12 cellular contexts compared by ENCODE assay signal in genomic region chr18:8701546-8702118, GRCh38. TPM values are rescaled to one million over a fixed set of nuclear protein-coding genes. Genes with fewer than 3 reads are reported as not detected.
DNase-seq lines count a peak whose midpoint lies in the region; ATAC-seq, FAIRE-seq and TF ChIP-seq lines count a peak whose summit lies in the region.
"Had no signal": no experiment of that assay in that cellular context is flagged by ENCODE, and none has a peak within 500 bp of the region (broad histone marks: within the 10 kb centered on the region; RNA-seq: fewer than 3 reads in every experiment).

No MANE protein-coding gene starts in this region.

- no peak overlapping the region for H3K23ac ChIP-seq in neuronal stem cell (ENCODE audit: low read depth, low read length, poor library complexity)

- TF ChIP-seq CTCF in Calu3 (IDR thresholded peaks at IDR 0.05; ENCODE audit: unreplicated experiment), result no peak

- no peak overlapping the region for H2BK15ac ChIP-seq in neuronal stem cell (ENCODE audit: low read length)

- peak overlapping the region; percentile 83 for H2AK5ac ChIP-seq in neuronal stem cell (ENCODE audit: low read depth, low read length)

- peak overlapping the region; percentile 40 for H3K27ac Mint-ChIP-seq in Calu3 (ENCODE audit: unreplicated experiment)
- H3K27ac Mint-ChIP-seq: activated naive CD4-positive, alpha-beta T cell treated with anti-CD3 and anti-CD28 coated beads, Interleukin-2, amount 50 U/mL, for 72 hours had no signal

- H3K14ac ChIP-seq in neuronal stem cell (ENCODE audit: low read length), result no peak overlapping the region

- BruUV-seq in Calu3 (replicated peaks; lab: Mats Ljungman, UMichigan), result no TSS peak

- H3K36me3 ChIP-seq in MG63, result no peaks in the 10 kb centered on the region
- no peaks in the 10 kb centered on the region for H3K36me3 ChIP-seq in neuronal stem cell (replicated peaks in 1 of 2; ENCODE audit: control insufficient read depth in 2 of 2, insufficient read depth in 2 of 2, low read length in 2 of 2)
- H3K36me3 ChIP-seq: neutrophil had no signal

- FAIRE-seq in GM12891 (lab: Jason Lieb, UNC), result no peak
- FAIRE-seq: islet of Langerhans had no signal

- H3K79me1 ChIP-seq in neuronal stem cell (ENCODE audit: low read depth, low read length), result no peaks in the 10 kb centered on the region

- H3K27me3 Mint-ChIP-seq in Calu3 (ENCODE audit: unreplicated experiment), result no peaks in the 10 kb centered on the region

- H3K9me3 ChIP-seq in MG63 (no peaks in the 10 kb centered on the region), neuronal stem cell (replicated peaks in 1 of 2; ENCODE audit: control insufficient read depth in 2 of 2, insufficient read depth in 1 of 2, low read depth in 1 of 2, low read length in 2 of 2) (no peaks in the 10 kb centered on the region)
- H3K9me3 ChIP-seq: neutrophil had no signal

- peak overlapping the region; percentile 9 for H3K4me3 Mint-ChIP-seq in Calu3 (ENCODE audit: low read depth, unreplicated experiment)

- H2AFZ ChIP-seq in neuronal stem cell (ENCODE audit: low read length), result peak overlapping the region; percentile 33

- intact Hi-C loops in Calu3 (cut with micrococcal nuclease; ENCODE audit: unreplicated experiment), result loop anchor here (5.0 to 10.0 kb wide), 3 partner anchors 49 to 433 kb away; partner anchors contain the start of gene ANKRD12

- no peak overlapping the region for H3K27ac ChIP-seq in neuronal stem cell (replicated peaks; ENCODE audit: low read length)
- H3K27ac ChIP-seq: neutrophil had no signal

- H3K4me3 ChIP-seq in MG63, result no peak overlapping the region
- no peak overlapping the region for H3K4me3 ChIP-seq in neuronal stem cell (ENCODE audit: low read length in 2 of 2)

- H3K4ac ChIP-seq in neuronal stem cell (ENCODE audit: low read length), result no peak overlapping the region

- no peak overlapping the region for H4K8ac ChIP-seq in neuronal stem cell (ENCODE audit: low read depth, low read length)

- H3K4me1 Mint-ChIP-seq in Calu3 (ENCODE audit: low read depth, unreplicated experiment), result peaks cover 31% of the 10 kb centered on the region

- CTCF ChIA-PET in Calu3 (lab: Charles Lee), result no interaction called here

- H3K27me3 ChIP-seq in MG63 (no peaks in the 10 kb centered on the region), neuronal stem cell (ENCODE audit: control insufficient read depth in 3 of 3, insufficient read depth in 3 of 3, low read depth in 1 of 3, low read length in 3 of 3) (peaks cover 0 to 23% (median 9%) of the 10 kb centered on the region in 3 experiments)

- H4K91ac ChIP-seq in neuronal stem cell (ENCODE audit: low read depth, low read length, poor library complexity), result no peak overlapping the region

- H3K9me3 Mint-ChIP-seq in Calu3 (ENCODE audit: low read depth, unreplicated experiment), result no peaks in the 10 kb centered on the region
- H3K9me3 Mint-ChIP-seq: activated naive CD4-positive, alpha-beta T cell treated with anti-CD3 and anti-CD28 coated beads, Interleukin-2, amount 50 U/mL, for 72 hours had no signal

- DNase-seq in Calu3 (peak; percentile 65), MG63 (peak; percentile 55), dedifferentiated amniotic fluid mesenchymal stem cell (ENCODE audit: extremely low spot score) (peak; percentile 83), neuronal stem cell (ENCODE audit: low spot score) (no peak), globus pallidus (ENCODE audit: low spot score) (no peak), GM12891 (ENCODE audit: insufficient read length, low spot score) (no peak)
- no peak for DNase-seq in stimulated activated naive CD4-positive, alpha-beta T cell treated with Interleukin-2 at 50 U/mL for 16 hours (lab: John Stamatoyannopoulos, UW)
- DNase-seq: NCI-H510A treated with DMSO at 0.1 percent for 48 hours had no signal

- no peak overlapping the region for H3K9ac ChIP-seq in neuronal stem cell (ENCODE audit: low read depth, low read length, poor library complexity)

- no peak for TF ChIP-seq POLR2A in GM12891 (IDR thresholded peaks at IDR 0.05; ENCODE audit: low read depth, low read length)

- no CpG with 5 or more reads among the region's 9 CpGs for WGBS in neuronal stem cell (ENCODE audit: extremely low coverage in 2 of 2, insufficient read length in 2 of 2, insufficient replicate concordance in 1 of 2), 2 donors

- no peak overlapping the region for H3K4me2 ChIP-seq in neuronal stem cell (ENCODE audit: insufficient read depth, low read length, poor library complexity, severe bottlenecking)

- H2BK5ac ChIP-seq in neuronal stem cell (ENCODE audit: low read length), result peak overlapping the region; percentile 42

- H3K18ac ChIP-seq in neuronal stem cell (ENCODE audit: low read length), result no peak overlapping the region

- H2BK120ac ChIP-seq in neuronal stem cell (ENCODE audit: low read depth, low read length), result no peak overlapping the region

- H2BK12ac ChIP-seq in neuronal stem cell (ENCODE audit: low read length), result peak overlapping the region; percentile 63

- no peak for ATAC-seq in GM19467 (IDR thresholded peaks at IDR 0.05; ENCODE audit: unreplicated experiment)
- ATAC-seq: activated naive CD4-positive, alpha-beta T cell treated with anti-CD3 and anti-CD28 coated beads, Interleukin-2, amount 50 U/mL, for 72 hours had no signal

- H3K4me1 ChIP-seq in neuronal stem cell (ENCODE audit: control insufficient read depth in 2 of 2, insufficient read depth in 1 of 2, low read depth in 1 of 2, low read length in 2 of 2), result peaks cover 5 to 6% of the 10 kb centered on the region in 2 donors

- peaks cover 21% of the 10 kb centered on the region for H3K36me3 Mint-ChIP-seq in Calu3 (ENCODE audit: insufficient read depth, unreplicated experiment)

TF ChIP-seq in GM12891, 5 proteins besides CTCF, POLR2A, EP300 and RAD21:
- no peak for TF ChIP-seq PAX5 (IDR thresholded peaks at IDR 0.05; ENCODE audit: insufficient read depth, low read length, severe bottlenecking)
- TF ChIP-seq POU2F2 (IDR thresholded peaks at IDR 0.05; ENCODE audit: low read depth, low read length), result no peak

RNA-seq across cellular contexts. Expression of gene MTCL1, which starts 3.7 kb away (rescaled TPM):
- 297 and 314 TPM in 2 replicates for total RNA-seq in Calu3 (2022)
- 15.1 and 28.9 TPM in 2 replicates for total RNA-seq in MG63 (2014; rRNA removed; shearing (Covaris generic); ENCODE audit: low replicate concordance)
- 8.9 TPM for polyA plus RNA-seq in neuronal stem cell (2013, experiment 1 of 2)
- polyA plus RNA-seq in neuronal stem cell (2013, experiment 2 of 2), result 8.7 TPM
- 0.21 TPM for polyA plus RNA-seq in GM12891 (2012; ENCODE audit: low read depth, missing spikeins)

Comparison
In these comparisons a context has a peak if more than half of its experiments do, and no peak if none do; other contexts are left out.
1. DNase-seq: peak in Calu3 (single experiment), MG63 (single experiment) and dedifferentiated amniotic fluid mesenchymal stem cell (single experiment); none in neuronal stem cell (single experiment), globus pallidus (single experiment), stimulated activated naive CD4-positive, alpha-beta T cell treated with Interleukin-2 at 50 U/mL for 16 hours (single experiment) and GM12891 (single experiment).